ENCODE assay signal across 6 cellular contexts in the genomic region with DNA sequence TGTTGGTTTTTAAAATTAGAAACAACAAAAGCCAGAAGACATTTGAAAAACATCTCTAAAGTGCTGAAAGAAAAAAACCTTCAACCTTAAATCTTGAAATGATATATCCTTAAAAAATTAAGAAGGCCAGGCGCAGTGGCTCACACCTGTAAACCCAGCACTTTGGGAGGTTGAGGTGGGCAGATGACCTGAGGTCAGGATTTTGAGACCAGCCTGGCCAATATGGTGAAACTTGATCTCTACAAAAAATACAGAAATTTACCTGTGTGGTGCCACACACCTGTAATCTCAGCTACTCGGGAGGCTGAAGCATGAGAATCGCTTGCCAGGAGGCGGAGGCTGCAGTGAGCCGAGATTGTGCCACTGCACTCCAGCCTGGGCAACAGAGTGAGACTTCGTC.
"Had no signal": no experiment of that assay in that cellular context is flagged by ENCODE, and none has a peak within 500 bp of the region (broad histone marks: within the 10 kb centered on the region; RNA-seq: fewer than 3 reads in every experiment).

No MANE protein-coding gene starts in this region.

- H3K27ac ChIP-seq: HL-60 had no signal

- ATAC-seq: HepG2, K562 had no signal

- H3K4me3 ChIP-seq: K562 had no signal

- DNase-seq: IMR-90, KBM-7, KG1 had no signal
